Comparison of ENCODE assay signal across 24 cellular contexts in genomic region chr3:89954135-89954534, GRCh38.
"Had no signal": no experiment of that assay in that cellular context is flagged by ENCODE, and none has a peak within 500 bp of the region (broad histone marks: within the 10 kb centered on the region; RNA-seq: fewer than 3 reads in every experiment).

No MANE protein-coding gene starts in this region.

- DNase-seq: cerebellar nuclear complex; cortex of kidney; effector memory CD8-positive, alpha-beta T cell; kidney; left lung; mesendoderm; naive B cell; stimulated activated CD4-positive, alpha-beta T cell treated with anti-CD3 and anti-CD28 coated beads, Interleukin-2, amount 100 ng/mL, for 24 hours; stimulated activated CD4-positive, alpha-beta T cell treated with anti-CD3 and anti-CD28 coated beads, Interleukin-4, amount 100 ng/mL, for 24 hours; stimulated activated naive CD4-positive, alpha-beta T cell treated with Interleukin-2 at 50 U/mL for 16 hours; substantia nigra; testis; tibial artery; upper lobe of left lung had no signal

- FAIRE-seq: endometrium, frontal cortex, kidney, urothelium cell line had no signal

- H3K4me3 ChIP-seq: left lung, neural progenitor cell, right atrium auricular region, testis, tibial artery, upper lobe of left lung had no signal

- H3K27ac ChIP-seq: left lung, neural progenitor cell, parathyroid adenoma, right atrium auricular region, testis, tibial artery, upper lobe of left lung had no signal

- H3K4me2 ChIP-seq: neural progenitor cell had no signal

- H3K36me3 Mint-ChIP-seq: naive B cell; neural progenitor cell; stimulated activated effector memory CD8-positive, alpha-beta T cell treated with anti-CD3 and anti-CD28 coated beads, Interleukin-12 subunit alpha, Interleukin-12 subunit beta, amount 100 ng/mL, for 72 hours had no signal

- H3K4me1 Mint-ChIP-seq: naive B cell; stimulated activated effector memory CD8-positive, alpha-beta T cell treated with anti-CD3 and anti-CD28 coated beads, Interleukin-12 subunit alpha, Interleukin-12 subunit beta, amount 100 ng/mL, for 72 hours had no signal

- H3K79me2 ChIP-seq: parathyroid adenoma had no signal

- H3K27me3 ChIP-seq: left lung, neural progenitor cell, right atrium auricular region, testis, tibial artery, upper lobe of left lung had no signal

- H2AFZ ChIP-seq: neural progenitor cell, parathyroid adenoma had no signal

- ATAC-seq: effector memory CD8-positive, alpha-beta T cell; left lung; natural killer cell treated with Interleukin-12 subunit alpha and Interleukin-12 subunit beta and Interleukin-15 and Interleukin-18, amount 100 ng/mL, for 72 hours; sciatic nerve; stimulated activated effector memory CD8-positive, alpha-beta T cell treated with anti-CD3 and anti-CD28 coated beads, Interleukin-12 subunit alpha, Interleukin-12 subunit beta, amount 100 ng/mL, for 72 hours had no signal

- H3K36me3 ChIP-seq: left lung, neural progenitor cell, right atrium auricular region, tibial artery, upper lobe of left lung had no signal

- H3K4me1 ChIP-seq: left lung, parathyroid adenoma, right atrium auricular region, testis, upper lobe of left lung had no signal

- H3K4me3 Mint-ChIP-seq: effector memory CD8-positive, alpha-beta T cell; naive B cell; natural killer cell treated with Interleukin-12 subunit alpha and Interleukin-12 subunit beta and Interleukin-15 and Interleukin-18, amount 100 ng/mL, for 72 hours; neural progenitor cell; stimulated activated effector memory CD8-positive, alpha-beta T cell treated with anti-CD3 and anti-CD28 coated beads, Interleukin-12 subunit alpha, Interleukin-12 subunit beta, amount 100 ng/mL, for 72 hours had no signal

- H3K9me3 ChIP-seq: right atrium auricular region, testis, tibial artery, upper lobe of left lung had no signal

- H3K27ac Mint-ChIP-seq: effector memory CD8-positive, alpha-beta T cell; naive B cell; natural killer cell treated with Interleukin-12 subunit alpha and Interleukin-12 subunit beta and Interleukin-15 and Interleukin-18, amount 100 ng/mL, for 72 hours; neural progenitor cell; progenitor cell of endocrine pancreas; stimulated activated effector memory CD8-positive, alpha-beta T cell treated with anti-CD3 and anti-CD28 coated beads, Interleukin-12 subunit alpha, Interleukin-12 subunit beta, amount 100 ng/mL, for 72 hours had no signal

- H3K9ac ChIP-seq: neural progenitor cell, parathyroid adenoma had no signal

- H3K27me3 Mint-ChIP-seq: effector memory CD8-positive, alpha-beta T cell; naive B cell; natural killer cell treated with Interleukin-12 subunit alpha and Interleukin-12 subunit beta and Interleukin-15 and Interleukin-18, amount 100 ng/mL, for 72 hours; progenitor cell of endocrine pancreas had no signal
